5 cellular contexts compared by ENCODE assay signal in the genomic region with DNA sequence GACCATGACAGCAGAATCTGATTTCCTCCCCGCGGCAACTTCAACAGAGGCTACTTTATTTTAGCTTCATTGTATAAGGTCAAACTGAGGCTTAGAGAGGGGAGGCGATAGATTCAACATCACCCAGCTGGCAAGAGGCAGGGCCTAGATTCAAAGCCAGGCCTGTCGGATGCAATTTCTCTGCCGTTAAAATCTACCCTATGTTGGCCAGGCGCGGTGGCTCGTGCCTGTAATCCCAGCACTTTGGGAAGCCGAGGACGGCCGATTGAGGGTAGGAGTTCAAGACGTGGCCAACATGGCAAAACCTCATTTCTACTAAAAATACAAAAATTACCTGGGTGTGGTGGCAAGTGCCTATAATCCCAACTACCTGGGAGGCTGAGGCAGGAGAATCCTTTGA.
"Had no signal": no experiment of that assay in that cellular context is flagged by ENCODE, and none has a peak within 500 bp of the region (broad histone marks: within the 10 kb centered on the region; RNA-seq: fewer than 3 reads in every experiment).

No MANE protein-coding gene starts in this region.

- H3K9me3 Mint-ChIP-seq: GM23338 had no signal

- H2AFZ ChIP-seq: GM23338 had no signal

- ATAC-seq: GM23338, K562 had no signal

- H3K4me3 Mint-ChIP-seq: GM23338, H9 had no signal

- H3K4me2 ChIP-seq: GM23338 had no signal

- DNase-seq: H9, HCEC 1CT, IMR-90 had no signal

- H3K4me3 ChIP-seq: GM23338, K562 had no signal

- H3K27ac Mint-ChIP-seq: GM23338, H9 had no signal

- H3K4me1 Mint-ChIP-seq: GM23338 had no signal
